ENCODE assay signal across 23 cellular contexts in genomic region chr17:77312061-77312684, GRCh38.
A peak's percentile ranks its signal among the peaks of the same experiment; 100 is the strongest.
DNase-seq lines count a peak whose midpoint lies in the region; ATAC-seq and TF ChIP-seq lines count a peak whose summit lies in the region.
"Had no signal": no experiment of that assay in that cellular context is flagged by ENCODE, and none has a peak within 500 bp of the region (broad histone marks: within the 10 kb centered on the region; RNA-seq: fewer than 3 reads in every experiment).

No MANE protein-coding gene starts in this region.

- H3K9me3 ChIP-seq in left ventricle myocardium inferior (replicated peaks) (no peaks in the 10 kb centered on the region), mesenchymal stem cell (ENCODE audit: control insufficient read depth, low read length) (no peaks in the 10 kb centered on the region), vagina (no peaks in the 10 kb centered on the region)
- H3K9me3 ChIP-seq: body of pancreas, esophagus muscularis mucosa, neutrophil had no signal

- H3K23ac ChIP-seq in mesenchymal stem cell (ENCODE audit: low read length in 2 of 2), result no peak overlapping the region

- no peak overlapping the region for H3K14ac ChIP-seq in mesenchymal stem cell (ENCODE audit: low read length in 2 of 2)

- peaks cover 22% of the 10 kb centered on the region for H3K79me1 ChIP-seq in mesenchymal stem cell (replicated peaks; ENCODE audit: low read length, poor library complexity, severe bottlenecking)

- no peak overlapping the region for H3K18ac ChIP-seq in mesenchymal stem cell (ENCODE audit: low read depth in 1 of 2, low read length in 2 of 2)

- H3K36me3 ChIP-seq in left ventricle myocardium inferior (no peaks in the 10 kb centered on the region), mesenchymal stem cell (ENCODE audit: control insufficient read depth in 1 of 2, insufficient read depth in 2 of 2, low read depth in 1 of 2, low read length in 2 of 2) (peaks cover 0 to 44% of the 10 kb centered on the region in 2 experiments), vagina (no peaks in the 10 kb centered on the region)
- H3K36me3 ChIP-seq: esophagus muscularis mucosa, neutrophil had no signal

- H3K4me1 ChIP-seq in left ventricle myocardium inferior, result peaks cover 40% of the 10 kb centered on the region
- peaks cover 62% of the 10 kb centered on the region for H3K4me1 ChIP-seq in mesenchymal stem cell (ENCODE audit: control insufficient read depth, insufficient read depth, low read depth, low read length)
- H3K4me1 ChIP-seq in vagina, result peaks cover 63% of the 10 kb centered on the region

- H2AFZ ChIP-seq in mesenchymal stem cell (ENCODE audit: low read depth, low read length), result no peak overlapping the region

- no peak for ATAC-seq in left ventricle myocardium superior
- no peak for ATAC-seq in GM18868 (IDR thresholded peaks at IDR 0.05; ENCODE audit: unreplicated experiment)
- no peak for ATAC-seq in GM19023 (IDR thresholded peaks at IDR 0.05; ENCODE audit: unreplicated experiment)
- ATAC-seq: body of pancreas; effector memory CD8-positive, alpha-beta T cell; HCT116 had no signal

- no peak overlapping the region for H4K8ac ChIP-seq in mesenchymal stem cell (ENCODE audit: low read length)

- TF ChIP-seq CTCF in left ventricle myocardium inferior (IDR thresholded peaks at IDR 0.05; ENCODE audit: borderline replicate concordance) (no peak), vagina (IDR thresholded peaks at IDR 0.05) (no peak)

- H2BK5ac ChIP-seq in mesenchymal stem cell (ENCODE audit: low read depth, low read length, poor library complexity, severe bottlenecking), result no peak overlapping the region

- TF ChIP-seq POLR2A in vagina (IDR thresholded peaks at IDR 0.05), result no peak

- H2AK5ac ChIP-seq in mesenchymal stem cell (ENCODE audit: low read length, severe bottlenecking), result peak overlapping the region; percentile 45

- intact Hi-C loops in left ventricle myocardium superior (cut with micrococcal nuclease) (no loop called here), left ventricle myocardium inferior (cut with micrococcal nuclease) (no loop called here), vagina (cut with DNase I) (no loop called here)

- H3K4me3 ChIP-seq in left ventricle myocardium inferior (no peak overlapping the region), mesenchymal stem cell (ENCODE audit: insufficient read depth in 1 of 2, low read depth in 1 of 2, low read length in 2 of 2) (no peak overlapping the region), vagina (no peak overlapping the region)
- H3K4me3 ChIP-seq: body of pancreas, esophagus muscularis mucosa, skin epidermis had no signal

- H2BK15ac ChIP-seq in mesenchymal stem cell (ENCODE audit: low read depth, poor library complexity, severe bottlenecking), result peak overlapping the region; percentile 19

- no peak overlapping the region for H3K4me2 ChIP-seq in mesenchymal stem cell (ENCODE audit: low read length, poor library complexity, severe bottlenecking)

- H3K27ac ChIP-seq in left ventricle myocardium inferior (replicated peaks), result no peak overlapping the region
- H3K27ac ChIP-seq in mesenchymal stem cell (ENCODE audit: low read length, poor library complexity, severe bottlenecking), result no peak overlapping the region
- H3K27ac ChIP-seq in vagina, result peak overlapping the region; percentile 79
- H3K27ac ChIP-seq: neutrophil had no signal

- no peak overlapping the region for H2BK120ac ChIP-seq in mesenchymal stem cell (ENCODE audit: low read depth, low read length)

- peak overlapping the region; percentile 1 to 76 for H2BK12ac ChIP-seq in mesenchymal stem cell (ENCODE audit: low read length in 2 of 2)

- H4K91ac ChIP-seq in mesenchymal stem cell (ENCODE audit: low read length), result peak overlapping the region; percentile 55

- H3K4ac ChIP-seq in mesenchymal stem cell (ENCODE audit: low read depth in 1 of 2, low read length in 2 of 2), result no peak overlapping the region

- H3K9ac ChIP-seq in mesenchymal stem cell (ENCODE audit: low read length), result no peak overlapping the region

- H3K27me3 ChIP-seq in left ventricle myocardium inferior (ENCODE audit: low read depth), result no peaks in the 10 kb centered on the region
- no peaks in the 10 kb centered on the region for H3K27me3 ChIP-seq in mesenchymal stem cell (ENCODE audit: control insufficient read depth in 1 of 2, insufficient read depth in 1 of 2, low read length in 2 of 2)
- H3K27me3 ChIP-seq in vagina, result no peaks in the 10 kb centered on the region
- H3K27me3 ChIP-seq: body of pancreas, esophagus muscularis mucosa, neutrophil had no signal

- DNase-seq in left ventricle myocardium superior (peak; percentile 32), left ventricle myocardium inferior (no peak), cerebellar cortex (ENCODE audit: low spot score) (peak; percentile 64), mesenchymal stem cell (no peak), vagina (ENCODE audit: extremely low spot score in 2 of 2) (no peak), LoVo (ENCODE audit: low spot score) (no peak)
- DNase-seq: activated CD4-positive, alpha-beta memory T cell treated with anti-CD3 and anti-CD28 coated beads, Interleukin-2, amount 10 ng/mL, durations not matched to agents 7 days and 5 days; activated CD4-positive, CD25-positive, alpha-beta regulatory T cell treated with anti-CD3 and anti-CD28 coated beads, Interleukin-2, amount 50 U/mL, for 72 hours; activated naive CD8-positive, alpha-beta T cell treated with anti-CD3 and anti-CD28 coated beads for 36 hours; effector memory CD8-positive, alpha-beta T cell; foreskin melanocyte; NCI-H1092 treated with DMSO at 0.1 percent for 48 hours; NCI-H2081; NCI-H345; NCI-H748 treated with DMSO at 0.1 percent for 48 hours; stimulated activated CD4-positive, alpha-beta T cell treated with anti-CD3 and anti-CD28 coated beads, Interleukin-1b, Interleukin-23, amount 100 ng/mL, for 48 hours had no signal

- WGBS in mesenchymal stem cell, result 94% methylated on average over 18 of the region's 18 CpGs

Comparison
In these comparisons a context has a peak if more than half of its experiments do, and no peak if none do; other contexts are left out.
1. DNase-seq: peak in left ventricle myocardium superior (single experiment) and cerebellar cortex (single experiment); none in left ventricle myocardium inferior (single experiment), mesenchymal stem cell (single experiment), vagina (0 of 2) and LoVo (single experiment).